ENCODE assay signal across 9 cellular contexts in the genomic region with DNA sequence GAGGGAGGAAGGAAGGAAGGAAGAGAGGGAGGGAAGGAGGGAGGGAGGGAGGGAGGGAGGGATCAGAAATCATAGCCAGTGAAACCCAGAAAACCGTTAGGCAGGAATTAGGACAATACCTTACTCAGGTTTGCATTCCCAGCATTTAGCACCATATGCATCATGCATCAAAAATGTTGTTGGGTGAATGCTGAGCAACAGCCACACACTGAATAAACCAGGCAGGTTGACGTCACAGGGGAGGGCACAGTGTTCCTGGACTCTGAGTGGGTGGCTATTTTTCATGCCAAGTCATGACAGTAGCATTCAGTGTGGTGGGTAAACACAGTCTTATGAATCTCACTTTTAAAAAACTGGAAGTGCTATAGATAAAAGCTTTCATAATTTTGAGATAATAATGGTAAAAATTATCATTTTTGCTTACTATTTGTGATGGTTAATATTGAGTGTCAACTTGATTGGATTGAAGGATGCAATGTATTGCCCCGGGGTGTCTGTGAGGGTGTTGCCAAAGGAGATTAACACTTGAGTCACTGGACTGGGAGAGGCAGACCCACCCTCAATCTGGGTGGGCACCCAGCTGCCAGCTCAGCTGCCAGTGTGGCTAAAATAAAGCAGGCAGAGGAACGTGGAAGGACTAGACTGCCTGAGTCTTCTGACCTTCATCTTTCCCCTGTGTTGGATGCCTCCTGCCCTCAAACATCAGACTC.
A peak's percentile ranks its signal among the peaks of the same experiment; 100 is the strongest.
DNase-seq lines count a peak whose midpoint lies in the region; ATAC-seq and TF ChIP-seq lines count a peak whose summit lies in the region.
"Had no signal": no experiment of that assay in that cellular context is flagged by ENCODE, and none has a peak within 500 bp of the region (broad histone marks: within the 10 kb centered on the region; RNA-seq: fewer than 3 reads in every experiment).

No MANE protein-coding gene starts in this region.

- H3K36me3 ChIP-seq in SJSA1 (peaks cover 11% of the 10 kb centered on the region), psoas muscle (ENCODE audit: insufficient read depth in 1 of 2, low read depth in 1 of 2) (no peaks in the 10 kb centered on the region)

- intact Hi-C loops in psoas muscle (cut with DNase I), result no loop called here
- intact Hi-C loops in activated naive CD4-positive, alpha-beta T cell treated with anti-CD3 and anti-CD28 coated beads for 36 hours (cut with micrococcal nuclease), result no loop called here

- no peaks in the 10 kb centered on the region for H3K4me1 Mint-ChIP-seq in activated naive CD4-positive, alpha-beta T cell treated with anti-CD3 and anti-CD28 coated beads for 36 hours (ENCODE audit: low read depth)

- H3K9me3 ChIP-seq in SJSA1 (replicated peaks) (0 out of 2 replicates have a peak, but pooled peaks cover 3% of the 10 kb centered on the region), psoas muscle (no peaks in the 10 kb centered on the region)

- H3K4me3 ChIP-seq in SJSA1 (peak overlapping the region; percentile 37), fibroblast of mammary gland (ENCODE audit: control insufficient read depth, low read depth, low read length) (no peak overlapping the region), psoas muscle (no peak overlapping the region)

- DNase-seq in EL (peak; percentile 98), SJSA1 (ENCODE audit: low read depth in 1 of 2, low spot score in 2 of 2) (peak; percentile 97), fibroblast of mammary gland (ENCODE audit: low read depth) (peak; percentile 99), psoas muscle (peak in 1 of 2 donors; percentile 27), DMS79 (lab: John Stamatoyannopoulos, UW) (no peak)
- no peak for DNase-seq in activated naive CD4-positive, alpha-beta T cell treated with anti-CD3 and anti-CD28 coated beads for 36 hours
- DNase-seq in activated CD8-positive, alpha-beta memory T cell treated with anti-CD3 and anti-CD28 coated beads, Interleukin-2, amount 50 U/mL, for 48 hours, result no peak
- DNase-seq: cortex of kidney had no signal

- no peaks in the 10 kb centered on the region for H3K36me3 Mint-ChIP-seq in activated naive CD4-positive, alpha-beta T cell treated with anti-CD3 and anti-CD28 coated beads for 36 hours (ENCODE audit: low read depth)

- H3K27me3 Mint-ChIP-seq in activated naive CD4-positive, alpha-beta T cell treated with anti-CD3 and anti-CD28 coated beads for 36 hours (ENCODE audit: low read depth), result peaks cover 13% of the 10 kb centered on the region

- no peaks in the 10 kb centered on the region for H3K9me3 Mint-ChIP-seq in activated naive CD4-positive, alpha-beta T cell treated with anti-CD3 and anti-CD28 coated beads for 36 hours

- no peak overlapping the region for H3K4me3 Mint-ChIP-seq in activated naive CD4-positive, alpha-beta T cell treated with anti-CD3 and anti-CD28 coated beads for 36 hours

- H3K4me1 ChIP-seq in SJSA1 (replicated peaks) (peaks cover 31% of the 10 kb centered on the region), psoas muscle (no peaks in the 10 kb centered on the region)

- CTCF ChIA-PET in activated naive CD4-positive, alpha-beta T cell treated with anti-CD3 and anti-CD28 coated beads for 36 hours (lab: Charles Lee), result no interaction called here

- WGBS in psoas muscle, 3 donors, result 24 to 41% (median 28%) methylated on average over 4 of the region's 4 CpGs

- H3K27ac ChIP-seq in SJSA1 (peak overlapping the region; percentile 98), psoas muscle (no peak overlapping the region)

- no peak overlapping the region for H3K27ac Mint-ChIP-seq in activated naive CD4-positive, alpha-beta T cell treated with anti-CD3 and anti-CD28 coated beads for 36 hours

- peak; percentile 73 to 97 (median 91) for ATAC-seq in psoas muscle
- ATAC-seq in HG02973 (IDR thresholded peaks at IDR 0.05; ENCODE audit: unreplicated experiment), result no peak

- H3K27me3 ChIP-seq in SJSA1 (replicated peaks), result no peaks in the 10 kb centered on the region
- H3K27me3 ChIP-seq in psoas muscle (ENCODE audit: insufficient read depth in 3 of 3, low read length in 2 of 3), result peaks cover 0 to 3% (median 3%) of the 10 kb centered on the region in 3 donors

- TF ChIP-seq CTCF in fibroblast of mammary gland (conservative IDR thresholded peaks at IDR 0.05; ENCODE audit: control insufficient read depth, insufficient read depth, low read depth, low read length) (no peak), psoas muscle (IDR thresholded peaks at IDR 0.05) (no peak)

Comparison
In these comparisons a context has a peak if more than half of its experiments do, and no peak if none do; other contexts are left out.
1. DNase-seq: peak in EL (single experiment), SJSA1 (2 of 2) and fibroblast of mammary gland (single experiment); none in activated naive CD4-positive, alpha-beta T cell treated with anti-CD3 and anti-CD28 coated beads for 36 hours (single experiment), activated CD8-positive, alpha-beta memory T cell treated with anti-CD3 and anti-CD28 coated beads, Interleukin-2, amount 50 U/mL, for 48 hours (single experiment) and DMS79 (single experiment).